8 cellular contexts compared by ENCODE assay signal in the genomic region with DNA sequence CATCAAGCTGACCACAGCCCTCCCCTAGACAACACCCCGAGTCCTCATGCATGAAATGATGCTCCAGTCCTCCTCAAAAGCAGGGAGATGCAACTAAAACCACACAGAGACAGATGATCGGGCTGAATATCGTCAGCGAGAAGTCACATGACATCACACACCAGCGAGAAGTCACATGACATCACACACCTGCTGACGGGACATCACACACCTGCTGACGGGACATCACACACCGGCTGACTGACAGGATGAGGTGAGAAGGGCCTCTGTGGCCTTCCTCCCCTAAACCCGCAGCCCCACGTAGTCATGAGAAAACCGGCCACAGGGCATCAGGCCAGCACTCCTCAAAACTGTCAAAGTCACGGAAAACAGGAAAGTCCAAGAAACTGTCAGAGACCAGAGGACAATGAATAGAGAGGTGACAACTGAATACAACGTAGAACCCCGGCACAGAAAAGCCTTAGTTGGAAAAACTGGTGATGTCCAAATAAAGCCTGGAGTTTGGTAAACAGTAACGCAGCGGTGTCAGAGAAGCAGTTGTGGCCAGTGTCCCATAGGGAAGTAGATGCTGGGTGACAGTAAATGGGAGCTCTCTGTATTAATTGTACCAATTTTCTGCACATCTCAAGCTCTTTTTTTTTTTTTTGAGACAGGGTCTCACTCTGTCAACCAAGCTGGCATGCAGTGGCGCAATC. TPM values are rescaled to one million over a fixed set of nuclear protein-coding genes. Genes with fewer than 3 reads are reported as not detected.
A peak's percentile ranks its signal among the peaks of the same experiment; 100 is the strongest.
DNase-seq lines count a peak whose midpoint lies in the region; ATAC-seq lines count a peak whose summit lies in the region.

No MANE protein-coding gene starts in this region.

- DNase-seq in Jurkat, Clone E6-1 (ENCODE audit: low read depth, low spot score) = peak; percentile 21
- DNase-seq in activated CD4-positive, alpha-beta T cell treated with anti-CD3 and anti-CD28 coated beads for 4 hours = peak; percentile 28 to 38
- DNase-seq in central memory CD8-positive, alpha-beta T cell (ENCODE audit: low spot score in 2 of 2) = peak in 1 of 2 donors; percentile 75
- peak; percentile 63 for DNase-seq in stimulated activated CD8-positive, alpha-beta memory T cell treated with anti-CD3 and anti-CD28 coated beads, Interleukin-4, amount 100 ng/mL, for 48 hours
- no peak for DNase-seq in NCI-H526 (lab: John Stamatoyannopoulos, UW)
- no peak for DNase-seq in kidney glomerular epithelial cell (lab: John Stamatoyannopoulos, UW)
- no peak for DNase-seq in NCI-H345 (lab: John Stamatoyannopoulos, UW)

- H3K4me1 Mint-ChIP-seq in central memory CD8-positive, alpha-beta T cell = peaks cover 82% of the 10 kb centered on the region

- H3K36me3 Mint-ChIP-seq in central memory CD8-positive, alpha-beta T cell (ENCODE audit: insufficient read depth) = peaks cover 68% of the 10 kb centered on the region

- peak; percentile 90 for ATAC-seq in central memory CD8-positive, alpha-beta T cell (replicated peaks; ENCODE audit: extremely low read depth, poor library complexity, severe bottlenecking)
- ATAC-seq in HG02981 (IDR thresholded peaks at IDR 0.05; ENCODE audit: unreplicated experiment) = no peak

- H3K4me3 ChIP-seq in Jurkat, Clone E6-1 (ENCODE audit: low read length) = peak overlapping the region; percentile 13

- no peaks in the 10 kb centered on the region for H3K9me3 Mint-ChIP-seq in central memory CD8-positive, alpha-beta T cell

- no peaks in the 10 kb centered on the region for H3K27me3 Mint-ChIP-seq in central memory CD8-positive, alpha-beta T cell

- peak overlapping the region; percentile 73 for H3K4me3 Mint-ChIP-seq in central memory CD8-positive, alpha-beta T cell

- H3K27ac Mint-ChIP-seq in central memory CD8-positive, alpha-beta T cell (ENCODE audit: low read depth) = peak overlapping the region; percentile 95

RNA-seq across cellular contexts. Expression of gene LITAF, which starts 14.3 kb away (rescaled TPM):
- polyA plus RNA-seq in Jurkat, Clone E6-1 (2012; ENCODE audit: insufficient read depth, insufficient read length) = 21.0 TPM

Comparison
In these comparisons a context has a peak if more than half of its experiments do, and no peak if none do; other contexts are left out.
1. DNase-seq: peak in Jurkat, Clone E6-1 (single experiment), activated CD4-positive, alpha-beta T cell treated with anti-CD3 and anti-CD28 coated beads for 4 hours (2 of 2) and stimulated activated CD8-positive, alpha-beta memory T cell treated with anti-CD3 and anti-CD28 coated beads, Interleukin-4, amount 100 ng/mL, for 48 hours (single experiment); none in NCI-H526 (0 of 2), kidney glomerular epithelial cell (single experiment) and NCI-H345 (single experiment).